In the genomic region with DNA sequence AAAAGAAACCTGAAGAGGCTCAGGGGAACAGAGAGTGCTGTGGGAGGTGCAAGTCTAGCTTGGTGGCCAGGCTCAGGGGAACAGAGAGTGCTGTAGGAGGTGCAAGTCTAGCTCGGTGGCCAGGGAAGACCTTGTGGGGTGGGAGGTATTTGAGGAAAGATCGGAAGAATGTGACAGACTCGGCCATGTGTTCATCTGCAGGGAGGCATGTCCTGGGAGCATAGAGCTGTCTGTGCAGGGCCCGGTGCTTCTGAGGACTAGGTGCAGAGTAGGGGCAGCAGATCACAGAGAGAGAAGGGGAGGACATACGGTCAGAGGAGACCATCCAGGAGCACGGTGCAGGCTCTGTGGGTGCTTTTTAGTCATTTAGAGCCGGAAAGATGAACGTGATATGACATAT, we compare ENCODE assay signal across 24 cellular contexts. TPM values are rescaled to one million over a fixed set of nuclear protein-coding genes. Genes with fewer than 3 reads are reported as not detected.
"Had no signal": no experiment of that assay in that cellular context is flagged by ENCODE, and none has a peak within 500 bp of the region (broad histone marks: within the 10 kb centered on the region; RNA-seq: fewer than 3 reads in every experiment).

No MANE protein-coding gene starts in this region.

- H3K36me3 Mint-ChIP-seq: activated naive CD4-positive, alpha-beta T cell treated with anti-CD3 and anti-CD28 coated beads, Interleukin-2, amount 10 ng/mL, durations not matched to agents 7 days and 5 days; brain; T-cell had no signal

- H3K36me3 ChIP-seq: esophagus muscularis mucosa, right lobe of liver, vagina had no signal

- H3K4me3 Mint-ChIP-seq: activated CD4-positive, alpha-beta T cell treated with anti-CD3 and anti-CD28 coated beads for 36 hours; activated naive CD4-positive, alpha-beta T cell treated with anti-CD3 and anti-CD28 coated beads, Interleukin-2, amount 10 ng/mL, durations not matched to agents 7 days and 5 days; activated T-cell treated with anti-CD3 and anti-CD28 coated beads, Interleukin-2, amount 50 U/mL, for 4 hours; brain; T-cell; T-helper 2 cell treated with Interferon-gamma antibody and Interleukin-4, amounts not matched to agents 5 μg/mL and 100 μg/mL, for 36 hours had no signal

- H3K27ac Mint-ChIP-seq: activated CD4-positive, alpha-beta T cell treated with anti-CD3 and anti-CD28 coated beads for 36 hours; activated naive CD4-positive, alpha-beta T cell treated with anti-CD3 and anti-CD28 coated beads, Interleukin-2, amount 10 ng/mL, durations not matched to agents 7 days and 5 days; brain; T-cell; T-helper 2 cell treated with Interferon-gamma antibody and Interleukin-4, amounts not matched to agents 5 μg/mL and 100 μg/mL, for 36 hours had no signal

- H3K4me1 Mint-ChIP-seq: activated CD4-positive, alpha-beta T cell treated with anti-CD3 and anti-CD28 coated beads for 36 hours; activated naive CD4-positive, alpha-beta T cell treated with anti-CD3 and anti-CD28 coated beads, Interleukin-2, amount 10 ng/mL, durations not matched to agents 7 days and 5 days; brain had no signal

- DNase-seq: activated CD4-positive, alpha-beta T cell treated with anti-CD3 and anti-CD28 coated beads for 36 hours; activated CD4-positive, alpha-beta T cell treated with anti-CD3 and anti-CD28 coated beads, Interleukin-2, amount 50 U/mL, for 4 hours; activated CD8-positive, alpha-beta memory T cell treated with anti-CD3 and anti-CD28 coated beads for 24 hours; activated CD8-positive, alpha-beta memory T cell treated with anti-CD3 and anti-CD28 coated beads, Interleukin-2, amount 50 U/mL, for 4 hours; activated naive CD4-positive, alpha-beta T cell treated with anti-CD3 and anti-CD28 coated beads, Interleukin-2, amount 10 ng/mL, durations not matched to agents 7 days and 5 days; activated T-cell treated with anti-CD3 and anti-CD28 coated beads, Interleukin-2, amount 50 U/mL, for 4 hours; hippocampal formation; left ventricle myocardium superior; mammary epithelial cell; occipital lobe; stimulated activated CD4-positive, alpha-beta T cell treated with anti-CD3 and anti-CD28 coated beads, Interleukin-15, amount 100 ng/mL, for 24 hours; stimulated activated naive CD4-positive, alpha-beta T cell; T-cell; testis; trophoblast cell had no signal

- H3K9me3 ChIP-seq: testis had no signal

- ATAC-seq: activated CD4-positive, alpha-beta T cell treated with anti-CD3 and anti-CD28 coated beads for 36 hours; activated T-cell treated with anti-CD3 and anti-CD28 coated beads, Interleukin-2, amount 50 U/mL, for 4 hours; left ventricle myocardium superior; T-cell had no signal

- H3K27ac ChIP-seq: esophagus muscularis mucosa, right lobe of liver, testis, vagina had no signal

- H3K4me1 ChIP-seq: right lobe of liver, vagina had no signal

- H3K4me3 ChIP-seq: esophagus muscularis mucosa, right lobe of liver, smooth muscle cell, testis, vagina had no signal

- H3K27me3 ChIP-seq: right lobe of liver, testis, vagina had no signal

RNA-seq across cellular contexts. Expression of gene KRTAP5-6, which starts 42.6 kb away (rescaled TPM):
- total RNA-seq: activated CD4-positive, alpha-beta T cell treated with anti-CD3 and anti-CD28 coated beads for 36 hours; activated T-cell treated with anti-CD3 and anti-CD28 coated beads, Interleukin-2, amount 50 U/mL, for 4 hours; cardiac septum; esophagus muscularis mucosa; frontal cortex; left ventricle myocardium superior; mammary epithelial cell; myocyte; occipital lobe; smooth muscle cell; T-cell; testis; vagina had no signal
